In genomic region chrX:48802089-48802812, GRCh38 we compare ENCODE assay signal across 8 cellular contexts. TPM values are rescaled to one million over a fixed set of nuclear protein-coding genes. Genes with fewer than 3 reads are reported as not detected.
DNase-seq lines count a peak whose midpoint lies in the region; ATAC-seq lines count a peak whose summit lies in the region.

No MANE protein-coding gene starts in this region.

- no peaks in the 10 kb centered on the region for H3K36me3 ChIP-seq in CD8-positive, alpha-beta memory T cell (ENCODE audit: insufficient read depth, low read length)

- peaks cover 0 to 35% (median 0%) of the 10 kb centered on the region in 3 donors for H3K36me3 Mint-ChIP-seq in CD8-positive, alpha-beta memory T cell
- H3K36me3 Mint-ChIP-seq in activated CD4-positive, alpha-beta memory T cell treated with anti-CD3 and anti-CD28 coated beads for 36 hours, result peaks cover 5% of the 10 kb centered on the region
- H3K36me3 Mint-ChIP-seq in effector memory CD8-positive, alpha-beta T cell (ENCODE audit: insufficient read depth), result peaks cover 23% of the 10 kb centered on the region

- peak overlapping the region; percentile 91 to 98 (median 95) for H3K4me3 Mint-ChIP-seq in CD8-positive, alpha-beta memory T cell
- H3K4me3 Mint-ChIP-seq in activated CD4-positive, alpha-beta memory T cell treated with anti-CD3 and anti-CD28 coated beads for 36 hours, result peak overlapping the region; percentile 95
- peak overlapping the region; percentile 93 to 95 for H3K4me3 Mint-ChIP-seq in effector memory CD8-positive, alpha-beta T cell

- POLR2A ChIA-PET in CD8-positive, alpha-beta memory T cell (lab: Charles Lee), result interaction anchor here (0.8 to 1.9 kb wide), 9 partner anchors 61 to 1117 kb away, joined by 3 to 9 read pairs (median 3); partner anchors contain the start of genes GRIPAP1, PQBP1, SUV39H1 and TIMM17B
- POLR2A ChIA-PET in activated CD4-positive, alpha-beta memory T cell treated with anti-CD3 and anti-CD28 coated beads for 36 hours (lab: Charles Lee), result interaction anchor here (0.6 to 1.1 kb wide), 2 partner anchors 106 to 126 kb away, joined by 3 to 4 read pairs; partner anchors contain the start of gene SUV39H1

- H3K4me1 ChIP-seq in CD8-positive, alpha-beta memory T cell (ENCODE audit: insufficient read depth, low read length), result peaks cover 5% of the 10 kb centered on the region

- ATAC-seq in GM19351 (IDR thresholded peaks at IDR 0.05; ENCODE audit: unreplicated experiment) (peak; percentile 48), HG03460 (IDR thresholded peaks at IDR 0.05; ENCODE audit: unreplicated experiment) (peak; percentile 52)
- peak; percentile 18 for ATAC-seq in effector memory CD8-positive, alpha-beta T cell (replicated peaks)

- peaks cover 13 to 23% (median 15%) of the 10 kb centered on the region in 3 donors for H3K4me1 Mint-ChIP-seq in CD8-positive, alpha-beta memory T cell
- H3K4me1 Mint-ChIP-seq in activated CD4-positive, alpha-beta memory T cell treated with anti-CD3 and anti-CD28 coated beads for 36 hours (ENCODE audit: low read depth), result peaks cover 16% of the 10 kb centered on the region
- H3K4me1 Mint-ChIP-seq in effector memory CD8-positive, alpha-beta T cell (ENCODE audit: low read depth in 2 of 2), result peaks cover 9 to 16% of the 10 kb centered on the region in 2 donors

- H3K27me3 Mint-ChIP-seq in CD8-positive, alpha-beta memory T cell, result peaks cover 0 to 3% of the 10 kb centered on the region in 2 donors
- no peaks in the 10 kb centered on the region for H3K27me3 Mint-ChIP-seq in activated CD4-positive, alpha-beta memory T cell treated with anti-CD3 and anti-CD28 coated beads for 36 hours
- H3K27me3 Mint-ChIP-seq in effector memory CD8-positive, alpha-beta T cell, result no peaks in the 10 kb centered on the region

- H3K27ac ChIP-seq in CD8-positive, alpha-beta memory T cell (ENCODE audit: low read depth, low read length), result peak overlapping the region; percentile 94

- intact Hi-C loops in activated CD4-positive, alpha-beta memory T cell treated with anti-CD3 and anti-CD28 coated beads for 36 hours (cut with micrococcal nuclease), result loop anchor here (1.0 to 10.0 kb wide), 7 partner anchors 65 to 363 kb away; partner anchors contain the start of genes MAGIX, OTUD5, PIM2 and PQBP1

- H3K27me3 ChIP-seq in CD8-positive, alpha-beta memory T cell (ENCODE audit: insufficient read depth, low read length, poor library complexity, severe bottlenecking), result no peaks in the 10 kb centered on the region

- H3K27ac Mint-ChIP-seq in CD8-positive, alpha-beta memory T cell, result peak overlapping the region; percentile 92 to 100 (median 98)
- peak overlapping the region; percentile 99 for H3K27ac Mint-ChIP-seq in activated CD4-positive, alpha-beta memory T cell treated with anti-CD3 and anti-CD28 coated beads for 36 hours
- peak overlapping the region; percentile 96 for H3K27ac Mint-ChIP-seq in effector memory CD8-positive, alpha-beta T cell

- no peaks in the 10 kb centered on the region for H3K9me3 ChIP-seq in CD8-positive, alpha-beta memory T cell (ENCODE audit: low read length)

- CTCF ChIA-PET in CD8-positive, alpha-beta memory T cell (lab: Charles Lee), result interaction anchor here (0.9 to 1.8 kb wide), 3 partner anchors 65 to 154 kb away, joined by 3 to 6 read pairs (median 5); partner anchors contain the start of genes PQBP1 and TIMM17B
- CTCF ChIA-PET in activated CD4-positive, alpha-beta memory T cell treated with anti-CD3 and anti-CD28 coated beads for 36 hours (lab: Charles Lee), result interaction anchor here (1.0 kb wide), 1 partner anchor 154 kb away, joined by 3 read pairs; no protein-coding TSS in a partner anchor

- peak in 2 of 5 donors; percentile 31 to 62 for DNase-seq in CD8-positive, alpha-beta memory T cell
- peak; percentile 33 for DNase-seq in NCI-H524 treated with DMSO at 0.1 percent for 48 hours (lab: John Stamatoyannopoulos, UW)
- peak; percentile 84 for DNase-seq in activated CD4-positive, alpha-beta memory T cell treated with anti-CD3 and anti-CD28 coated beads for 36 hours
- peak in 1 of 3 experiments; percentile 50 for DNase-seq in effector memory CD8-positive, alpha-beta T cell
- peak; percentile 94 for DNase-seq in mesenteric fat pad (ENCODE audit: low spot score)
- DNase-seq in stimulated activated CD8-positive, alpha-beta memory T cell treated with anti-CD3 and anti-CD28 coated beads, Interleukin-4, amount 100 ng/mL, for 48 hours, result peak; percentile 82

- no peaks in the 10 kb centered on the region for H3K9me3 Mint-ChIP-seq in CD8-positive, alpha-beta memory T cell
- H3K9me3 Mint-ChIP-seq in activated CD4-positive, alpha-beta memory T cell treated with anti-CD3 and anti-CD28 coated beads for 36 hours, result no peaks in the 10 kb centered on the region
- no peaks in the 10 kb centered on the region for H3K9me3 Mint-ChIP-seq in effector memory CD8-positive, alpha-beta T cell

- H3K4me3 ChIP-seq in CD8-positive, alpha-beta memory T cell (ENCODE audit: low read length), result peak overlapping the region; percentile 74

RNA-seq across cellular contexts. Expression of gene HDAC6, which starts 0.4 kb away (rescaled TPM):
- total RNA-seq in CD8-positive, alpha-beta memory T cell, result 10 to 100 TPM; 53.5 to 65.0 TPM
- 25.7 TPM for polyA plus RNA-seq in CD8-positive, alpha-beta memory T cell
- total RNA-seq in activated CD4-positive, alpha-beta memory T cell treated with anti-CD3 and anti-CD28 coated beads for 36 hours, result 10 to 100 TPM; 71.8 to 81.9 TPM
- 47.1 TPM for total RNA-seq in mesenteric fat pad

RNA-seq across cellular contexts. Expression of gene GATA1, which starts 15.9 kb away (rescaled TPM):
- total RNA-seq in CD8-positive, alpha-beta memory T cell, result not detected
- not detected for polyA plus RNA-seq in CD8-positive, alpha-beta memory T cell
- total RNA-seq in activated CD4-positive, alpha-beta memory T cell treated with anti-CD3 and anti-CD28 coated beads for 36 hours, result not detected
- total RNA-seq in mesenteric fat pad, result not detected

RNA-seq across cellular contexts. Expression of gene ERAS, which starts 24.1 kb away (rescaled TPM):
- total RNA-seq in CD8-positive, alpha-beta memory T cell, result under 1 TPM in 1 of 2 experiments, not detected in 1; 0.18 TPM
- polyA plus RNA-seq in CD8-positive, alpha-beta memory T cell, result not detected
- not detected for total RNA-seq in activated CD4-positive, alpha-beta memory T cell treated with anti-CD3 and anti-CD28 coated beads for 36 hours
- not detected for total RNA-seq in mesenteric fat pad

RNA-seq across cellular contexts. Expression of gene PCSK1N, which starts 33.2 kb away (rescaled TPM):
- total RNA-seq in CD8-positive, alpha-beta memory T cell, result 1 to 10 TPM; 2.3 to 3.2 TPM
- polyA plus RNA-seq in CD8-positive, alpha-beta memory T cell, result 11.1 TPM
- 1 to 10 TPM; 2.7 to 2.8 TPM for total RNA-seq in activated CD4-positive, alpha-beta memory T cell treated with anti-CD3 and anti-CD28 coated beads for 36 hours
- total RNA-seq in mesenteric fat pad, result not detected

RNA-seq across cellular contexts. Expression of gene GLOD5, which starts 40.7 kb away (rescaled TPM):
- not detected for total RNA-seq in CD8-positive, alpha-beta memory T cell
- not detected for polyA plus RNA-seq in CD8-positive, alpha-beta memory T cell
- total RNA-seq in activated CD4-positive, alpha-beta memory T cell treated with anti-CD3 and anti-CD28 coated beads for 36 hours, result not detected
- not detected for total RNA-seq in mesenteric fat pad
